Comparison of ENCODE assay signal across 37 cellular contexts in the genomic region with DNA sequence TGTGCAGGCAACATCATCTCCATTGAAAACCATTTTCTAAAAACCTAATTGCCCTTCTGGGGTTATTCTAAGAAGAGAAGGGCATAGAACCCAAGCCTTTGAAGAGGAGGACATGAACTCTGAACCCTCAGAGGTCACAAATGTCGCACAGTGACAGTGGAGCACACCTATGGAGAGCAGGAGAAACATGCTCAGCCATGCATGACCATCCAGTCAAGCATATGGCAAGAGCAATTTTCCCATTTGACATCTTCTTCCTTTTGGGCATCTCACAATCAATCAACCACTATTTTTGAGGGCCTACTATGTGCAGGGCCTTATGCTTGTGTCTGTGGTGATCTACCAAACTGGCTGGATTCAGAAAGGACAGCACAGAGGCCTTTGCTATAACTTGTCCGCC.
"Had no signal": no experiment of that assay in that cellular context is flagged by ENCODE, and none has a peak within 500 bp of the region (broad histone marks: within the 10 kb centered on the region; RNA-seq: fewer than 3 reads in every experiment).

No MANE protein-coding gene starts in this region.

- H3K4me3 ChIP-seq: adrenal gland, cardiac muscle cell had no signal

- H3K9me3 ChIP-seq: adrenal gland had no signal

- H3K27me3 Mint-ChIP-seq: activated B cell treated with CpG ODN at 0.5 μM for 24 hours; activated CD8-positive, alpha-beta T cell treated with anti-CD3 and anti-CD28 coated beads for 36 hours; activated naive CD8-positive, alpha-beta T cell treated with anti-CD3 and anti-CD28 coated beads for 36 hours; brain; central memory CD8-positive, alpha-beta T cell had no signal

- FAIRE-seq: bronchial epithelial cell, TTC549 had no signal

- H3K4me1 ChIP-seq: adrenal gland had no signal

- DNase-seq: activated B cell treated with CpG ODN at 0.5 μM for 24 hours; activated CD4-positive, alpha-beta memory T cell treated with anti-CD3 and anti-CD28 coated beads for 36 hours; activated CD4-positive, alpha-beta T cell treated with anti-CD3 and anti-CD28 coated beads for 4 hours; activated CD4-positive, alpha-beta T cell treated with anti-CD3 and anti-CD28 coated beads, Interleukin-2, amount 10 ng/mL, durations not matched to agents 24 days and 14 days; activated CD4-positive, alpha-beta T cell treated with anti-CD3 and anti-CD28 coated beads, Interleukin-2, amount 50 U/mL, for 1 hour; activated CD4-positive, alpha-beta T cell treated with anti-CD3 and anti-CD28 coated beads, Interleukin-2, amount 50 U/mL, for 4 hours; activated CD4-positive, CD25-positive, alpha-beta regulatory T cell treated with anti-CD3 and anti-CD28 coated beads, Interleukin-2, amount 50 U/mL, for 72 hours; activated CD8-positive, alpha-beta memory T cell treated with anti-CD3 and anti-CD28 coated beads, Interleukin-2, amount 50 U/mL, for 4 hours; activated CD8-positive, alpha-beta T cell treated with anti-CD3 and anti-CD28 coated beads for 36 hours; activated effector memory CD4-positive, alpha-beta T cell treated with anti-CD3 and anti-CD28 coated beads, Interleukin-2, amount 50 U/mL, for 16 hours; activated gamma-delta T cell treated with Interleukin-2 at 50 U/mL for 16 hours; activated naive CD4-positive, alpha-beta T cell; activated naive CD4-positive, alpha-beta T cell treated with anti-CD3 and anti-CD28 coated beads for 36 hours; activated naive CD4-positive, alpha-beta T cell treated with anti-CD3 and anti-CD28 coated beads, Interleukin-2, amount 50 U/mL, for 16 hours; activated naive CD8-positive, alpha-beta T cell treated with anti-CD3 and anti-CD28 coated beads for 36 hours; activated T-cell treated with anti-CD3 and anti-CD28 coated beads for 4 hours; activated T-cell treated with anti-CD3 and anti-CD28 coated beads, Interleukin-2, amount 50 U/mL, for 1 hour; activated T-cell treated with anti-CD3 and anti-CD28 coated beads, Interleukin-2, amount 50 U/mL, for 4 hours; activated T-cell treated with anti-CD3 and anti-CD28 coated beads, Interleukin-2, amount 50 U/mL, for 72 hours; adrenal gland; amniotic stem cell; aorta; caudate nucleus; cerebellar nuclear complex; T-helper 2 cell; T-helper 9 cell had no signal

- H3K27ac Mint-ChIP-seq: activated B cell treated with CpG ODN at 0.5 μM for 24 hours; activated CD4-positive, alpha-beta memory T cell treated with anti-CD3 and anti-CD28 coated beads for 36 hours; activated CD4-positive, alpha-beta T cell treated with anti-CD3 and anti-CD28 coated beads, Interleukin-2, amount 10 ng/mL, durations not matched to agents 24 days and 14 days; activated CD8-positive, alpha-beta T cell treated with anti-CD3 and anti-CD28 coated beads for 36 hours; activated naive CD4-positive, alpha-beta T cell treated with anti-CD3 and anti-CD28 coated beads for 36 hours; activated naive CD4-positive, alpha-beta T cell treated with anti-CD3 and anti-CD28 coated beads, Interleukin-2, amount 50 U/mL, for 72 hours; activated naive CD8-positive, alpha-beta T cell treated with anti-CD3 and anti-CD28 coated beads for 36 hours; activated T-cell treated with anti-CD3 and anti-CD28 coated beads, Interleukin-2, amount 50 U/mL, for 72 hours; activated T-helper 1 cell treated with anti-CD3 and anti-CD28 coated beads, Interleukin-12 subunit alpha, Interleukin-12 subunit beta, Interleukin-2, Interleukin-4 antibody, amounts not matched to agents 30 ng/mL and 10 ng/mL and 1 ng/mL, durations not matched to agents 14 hours and 24 hours and 36 hours; activated T-helper 17 cell treated with anti-CD3 and anti-CD28 coated beads, Interleukin-2, amount 50 U/mL, for 72 hours; brain; T-helper 1 cell treated with Interleukin-12 subunit alpha and Interleukin-12 subunit beta and Interleukin-4 antibody, amounts not matched to agents 30 μg/mL and 1 μg/mL, for 36 hours; T-helper 2 cell treated with Interferon-gamma antibody and Interleukin-4, amounts not matched to agents 5 μg/mL and 100 μg/mL, for 36 hours had no signal

- H3K36me3 Mint-ChIP-seq: activated CD4-positive, alpha-beta memory T cell treated with anti-CD3 and anti-CD28 coated beads for 36 hours; activated naive CD4-positive, alpha-beta T cell treated with anti-CD3 and anti-CD28 coated beads, Interleukin-2, amount 50 U/mL, for 72 hours; brain had no signal

- H3K4me1 Mint-ChIP-seq: activated CD4-positive, alpha-beta T cell treated with anti-CD3 and anti-CD28 coated beads, Interleukin-2, amount 10 ng/mL, durations not matched to agents 24 days and 14 days; activated T-helper 17 cell treated with anti-CD3 and anti-CD28 coated beads, Interleukin-2, amount 50 U/mL, for 72 hours; brain; central memory CD8-positive, alpha-beta T cell had no signal

- ATAC-seq: activated CD8-positive, alpha-beta T cell treated with anti-CD3 and anti-CD28 coated beads for 36 hours; activated naive CD4-positive, alpha-beta T cell treated with anti-CD3 and anti-CD28 coated beads, Interleukin-2, amount 50 U/mL, for 72 hours; activated T-cell treated with anti-CD3 and anti-CD28 coated beads, Interleukin-2, amount 50 U/mL, for 4 hours; activated T-cell treated with anti-CD3 and anti-CD28 coated beads, Interleukin-2, amount 50 U/mL, for 72 hours; activated T-helper 17 cell treated with anti-CD3 and anti-CD28 coated beads, Interleukin-2, amount 50 U/mL, for 72 hours had no signal

- H3K27me3 ChIP-seq: cardiac muscle cell had no signal

- H3K27ac ChIP-seq: adrenal gland, cardiac muscle cell, VCaP had no signal

- H3K36me3 ChIP-seq: adrenal gland, cardiac muscle cell had no signal

- H3K9me3 Mint-ChIP-seq: activated B cell treated with CpG ODN at 0.5 μM for 24 hours; activated CD4-positive, alpha-beta memory T cell treated with anti-CD3 and anti-CD28 coated beads for 36 hours; activated CD8-positive, alpha-beta T cell treated with anti-CD3 and anti-CD28 coated beads for 36 hours; activated naive CD4-positive, alpha-beta T cell treated with anti-CD3 and anti-CD28 coated beads for 36 hours; activated naive CD8-positive, alpha-beta T cell treated with anti-CD3 and anti-CD28 coated beads for 36 hours; activated T-cell treated with anti-CD3 and anti-CD28 coated beads, Interleukin-2, amount 50 U/mL, for 4 hours; activated T-helper 1 cell treated with anti-CD3 and anti-CD28 coated beads, Interleukin-12 subunit alpha, Interleukin-12 subunit beta, Interleukin-2, Interleukin-4 antibody, amounts not matched to agents 30 ng/mL and 10 ng/mL and 1 ng/mL, durations not matched to agents 14 hours and 24 hours and 36 hours; brain; central memory CD8-positive, alpha-beta T cell had no signal

- H3K4me3 Mint-ChIP-seq: activated B cell treated with CpG ODN at 0.5 μM for 24 hours; activated CD4-positive, alpha-beta memory T cell treated with anti-CD3 and anti-CD28 coated beads for 36 hours; activated CD4-positive, alpha-beta T cell treated with anti-CD3 and anti-CD28 coated beads, Interleukin-2, amount 10 ng/mL, durations not matched to agents 24 days and 14 days; activated CD8-positive, alpha-beta T cell treated with anti-CD3 and anti-CD28 coated beads for 36 hours; activated naive CD4-positive, alpha-beta T cell treated with anti-CD3 and anti-CD28 coated beads for 36 hours; activated naive CD8-positive, alpha-beta T cell treated with anti-CD3 and anti-CD28 coated beads for 36 hours; activated T-cell treated with anti-CD3 and anti-CD28 coated beads, Interleukin-2, amount 50 U/mL, for 4 hours; activated T-cell treated with anti-CD3 and anti-CD28 coated beads, Interleukin-2, amount 50 U/mL, for 72 hours; activated T-helper 1 cell treated with anti-CD3 and anti-CD28 coated beads, Interleukin-12 subunit alpha, Interleukin-12 subunit beta, Interleukin-2, Interleukin-4 antibody, amounts not matched to agents 30 ng/mL and 10 ng/mL and 1 ng/mL, durations not matched to agents 14 hours and 24 hours and 36 hours; activated T-helper 17 cell treated with anti-CD3 and anti-CD28 coated beads, Interleukin-2, amount 50 U/mL, for 72 hours; brain; central memory CD8-positive, alpha-beta T cell; T-helper 1 cell treated with Interleukin-12 subunit alpha and Interleukin-12 subunit beta and Interleukin-4 antibody, amounts not matched to agents 30 μg/mL and 1 μg/mL, for 36 hours; T-helper 2 cell treated with Interferon-gamma antibody and Interleukin-4, amounts not matched to agents 5 μg/mL and 100 μg/mL, for 36 hours had no signal
